ENCODE assay signal across 18 cellular contexts in genomic region chr10:32237644-32238345, GRCh38.
DNase-seq lines count a peak whose midpoint lies in the region; ATAC-seq, FAIRE-seq and TF ChIP-seq lines count a peak whose summit lies in the region.
"Had no signal": no experiment of that assay in that cellular context is flagged by ENCODE, and none has a peak within 500 bp of the region (broad histone marks: within the 10 kb centered on the region; RNA-seq: fewer than 3 reads in every experiment).

No MANE protein-coding gene starts in this region.

- TF ChIP-seq CTCF in choroid plexus epithelial cell (conservative IDR thresholded peaks at IDR 0.05; ENCODE audit: low read depth, low read length) = no peak

- FAIRE-seq in HTR-8/SVneo (lab: Jason Lieb, UNC) = peak; percentile 64
- FAIRE-seq: H1, HepG2 had no signal

- H3K4me3 ChIP-seq in choroid plexus epithelial cell (ENCODE audit: low read depth, low read length) = no peak overlapping the region
- H3K4me3 ChIP-seq: body of pancreas had no signal

- peak; percentile 80 for DNase-seq in AG20443 (ENCODE audit: low spot score)
- peak; percentile 39 for DNase-seq in HTR-8/SVneo (ENCODE audit: insufficient read length, low spot score)
- peak; percentile 23 for DNase-seq in choroid plexus epithelial cell (ENCODE audit: low read depth)
- peak; percentile 12 for DNase-seq in myocyte (ENCODE audit: low read depth)
- no peak for DNase-seq in NCI-H2171 (lab: John Stamatoyannopoulos, UW)
- no peak for DNase-seq in MV-4-11 (lab: John Stamatoyannopoulos, UW)
- DNase-seq: activated CD4-positive, CD25-positive, alpha-beta regulatory T cell; activated gamma-delta T cell; body of pancreas; C1 segment of cervical spinal cord; DMS53; effector CD4-positive, alpha-beta T cell; nephron progenitor cell; substantia nigra had no signal

- ATAC-seq in GM21515 (IDR thresholded peaks at IDR 0.05; ENCODE audit: unreplicated experiment) = no peak
- ATAC-seq in GM21717 (IDR thresholded peaks at IDR 0.05; ENCODE audit: unreplicated experiment) = no peak
- ATAC-seq: body of pancreas, HepG2 had no signal

Comparison
In these comparisons a context has a peak if more than half of its experiments do, and no peak if none do; other contexts are left out.
1. DNase-seq: peak in AG20443 (single experiment), HTR-8/SVneo (single experiment), choroid plexus epithelial cell (single experiment) and myocyte (single experiment); none in NCI-H2171 (single experiment) and MV-4-11 (single experiment).